In genomic region chr10:101774589-101775272, GRCh38 we compare ENCODE assay signal across 1 cellular context.
TF ChIP-seq lines count a peak whose summit lies in the region.

No MANE protein-coding gene starts in this region.

TF ChIP-seq in HepG2, 621 proteins besides CTCF, POLR2A, EP300 and RAD21:
- peak; percentile 9 for TF ChIP-seq HNRNPLL (IDR thresholded peaks at IDR 0.05; ENCODE audit: low read depth, low read length, poor library complexity, severe bottlenecking)
- TF ChIP-seq ZNF740 (CRISPR knock-in tag; IDR thresholded peaks at IDR 0.05), result no peak
